ENCODE assay signal across 8 cellular contexts in the genomic region with DNA sequence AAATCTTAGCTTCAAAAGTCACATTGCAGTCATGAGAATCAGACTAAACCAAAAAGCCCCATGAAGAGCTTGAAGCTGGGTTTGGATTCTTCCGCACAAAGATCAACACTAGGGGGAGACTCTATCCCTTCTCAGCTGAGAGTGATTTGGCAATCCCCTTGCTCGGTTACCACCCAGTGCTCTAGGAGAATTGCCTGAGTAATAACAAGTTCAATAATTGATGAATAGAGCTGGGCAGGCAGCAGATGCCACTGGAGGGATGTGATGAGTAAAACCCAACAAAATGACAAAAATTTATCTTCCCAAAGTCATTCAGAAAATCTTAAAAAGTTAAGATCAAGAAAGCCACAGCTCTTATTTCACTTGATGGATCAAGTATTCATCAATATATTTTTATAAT.
DNase-seq lines count a peak whose midpoint lies in the region; ATAC-seq and TF ChIP-seq lines count a peak whose summit lies in the region.

No MANE protein-coding gene starts in this region.

- TF ChIP-seq CTCF in AG04449 (IDR thresholded peaks at IDR 0.05; ENCODE audit: insufficient read depth, low read length, missing control alignments) (peak; percentile 70), GM12874 (IDR thresholded peaks at IDR 0.05; ENCODE audit: insufficient read depth, low read depth, low read length) (peak; percentile 72)

- ATAC-seq in HG02642 (IDR thresholded peaks at IDR 0.05; ENCODE audit: poor library complexity, unreplicated experiment) = peak; percentile 91

- CTCF ChIA-PET in AG04449 (lab: Yijun Ruan, JAX) = interaction anchor here (0.6 to 4.8 kb wide), 54 partner anchors 9 to 462 kb away, joined by 3 to 54 read pairs (median 4); partner anchors contain the start of gene ARID2

- H3K27ac ChIP-seq in caudate nucleus (ENCODE audit: low read depth, low read length) = no peak overlapping the region

- POLR2A ChIA-PET in AG04449 (lab: Yijun Ruan, JAX) = interaction anchor here (0.6 to 1.6 kb wide), 2 partner anchors 120 to 183 kb away, joined by 4 to 8 read pairs; no protein-coding TSS in a partner anchor

- DNase-seq in AG04449 (ENCODE audit: low read depth, low spot score) (peak; percentile 45), NCI-H1092 (lab: John Stamatoyannopoulos, UW) (peak; percentile 87), T-helper 1 cell (peak in 4 of 5 donors; percentile 14 to 81 (median 20)), caudate nucleus (lab: John Stamatoyannopoulos, UW) (peak in 35 of 61 donors; percentile 1 to 58 (median 12)), kidney glomerular epithelial cell (lab: John Stamatoyannopoulos, UW) (peak; percentile 84)
- DNase-seq in stimulated activated CD4-positive, alpha-beta T cell treated with anti-CD3 and anti-CD28 coated beads, TNF-alpha, amount 100 ng/mL, for 24 hours (ENCODE audit: low read depth in 3 of 3) = peak; percentile 6 to 27 (median 7)

- no peak overlapping the region for H3K4me3 ChIP-seq in AG04449 (ENCODE audit: low read depth, low read length)

Comparison
In these comparisons a context has a peak if more than half of its experiments do, and no peak if none do; other contexts are left out.
1. DNase-seq: peak in every context shown above with its lines; median percentile 87 in NCI-H1092; 84 in kidney glomerular epithelial cell; 45 in AG04449; 20 in T-helper 1 cell; 12 in caudate nucleus; 7 in stimulated activated CD4-positive, alpha-beta T cell treated with anti-CD3 and anti-CD28 coated beads, TNF-alpha, amount 100 ng/mL, for 24 hours.